In the genomic region with DNA sequence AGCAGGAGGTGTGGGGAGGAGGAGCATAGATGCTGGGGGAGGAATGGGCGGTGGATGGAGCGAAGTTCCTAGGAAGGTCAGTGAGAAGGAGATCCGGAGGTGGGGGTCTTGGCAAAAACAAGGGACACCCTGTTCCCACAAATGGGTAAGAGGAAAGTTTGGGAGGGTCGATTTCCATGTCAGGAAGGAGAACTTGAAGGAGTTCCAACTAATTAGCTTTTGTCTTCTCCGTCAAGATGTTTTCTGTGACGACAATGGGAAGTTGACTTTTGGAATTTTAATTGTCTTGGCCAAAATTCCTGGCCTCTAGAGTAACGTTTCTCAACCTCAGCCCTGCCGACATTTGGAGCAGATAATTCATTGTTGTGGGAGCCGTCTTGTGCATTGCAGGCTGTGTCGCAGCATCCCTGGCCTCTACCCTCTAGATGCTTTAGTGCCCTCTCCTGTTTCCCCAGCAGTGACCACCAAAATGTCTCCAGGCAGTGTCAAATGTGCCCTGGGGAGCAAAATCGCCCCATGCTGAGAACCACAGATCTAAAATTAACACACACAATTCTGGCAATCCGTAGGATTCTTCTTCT, we compare ENCODE assay signal across 1 cellular context.
TF ChIP-seq lines count a peak whose summit lies in the region.

No MANE protein-coding gene starts in this region.

TF ChIP-seq in HCT116, 20 proteins besides CTCF, POLR2A, EP300 and RAD21 (continued from another document):
- TF ChIP-seq, protein P1, sequence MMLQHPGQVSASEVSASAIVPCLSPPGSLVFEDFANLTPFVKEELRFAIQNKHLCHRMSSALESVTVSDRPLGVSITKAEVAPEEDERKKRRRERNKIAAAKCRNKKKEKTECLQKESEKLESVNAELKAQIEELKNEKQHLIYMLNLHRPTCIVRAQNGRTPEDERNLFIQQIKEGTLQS (IDR thresholded peaks at IDR 0.05), result no peak
- TF ChIP-seq ZNF274 (IDR thresholded peaks at IDR 0.05; ENCODE audit: low read depth, low read length) (no peak), POLR2AphosphoS5 (IDR thresholded peaks at IDR 0.05; ENCODE audit: low read depth, low read length) (no peak), SRF (IDR thresholded peaks at IDR 0.05; ENCODE audit: low read depth) (no peak), REST (IDR thresholded peaks at IDR 0.05; ENCODE audit: low read depth) (no peak), FOSL1 (IDR thresholded peaks at IDR 0.05; ENCODE audit: low read depth) (no peak), EGR1 (IDR thresholded peaks at IDR 0.05; ENCODE audit: low read depth) (no peak), ZFX (IDR thresholded peaks at IDR 0.05) (no peak), SP1 (IDR thresholded peaks at IDR 0.05; ENCODE audit: low read depth) (no peak), CBX3 (IDR thresholded peaks at IDR 0.05; ENCODE audit: low read depth) (no peak)
- TF ChIP-seq, protein P2, sequence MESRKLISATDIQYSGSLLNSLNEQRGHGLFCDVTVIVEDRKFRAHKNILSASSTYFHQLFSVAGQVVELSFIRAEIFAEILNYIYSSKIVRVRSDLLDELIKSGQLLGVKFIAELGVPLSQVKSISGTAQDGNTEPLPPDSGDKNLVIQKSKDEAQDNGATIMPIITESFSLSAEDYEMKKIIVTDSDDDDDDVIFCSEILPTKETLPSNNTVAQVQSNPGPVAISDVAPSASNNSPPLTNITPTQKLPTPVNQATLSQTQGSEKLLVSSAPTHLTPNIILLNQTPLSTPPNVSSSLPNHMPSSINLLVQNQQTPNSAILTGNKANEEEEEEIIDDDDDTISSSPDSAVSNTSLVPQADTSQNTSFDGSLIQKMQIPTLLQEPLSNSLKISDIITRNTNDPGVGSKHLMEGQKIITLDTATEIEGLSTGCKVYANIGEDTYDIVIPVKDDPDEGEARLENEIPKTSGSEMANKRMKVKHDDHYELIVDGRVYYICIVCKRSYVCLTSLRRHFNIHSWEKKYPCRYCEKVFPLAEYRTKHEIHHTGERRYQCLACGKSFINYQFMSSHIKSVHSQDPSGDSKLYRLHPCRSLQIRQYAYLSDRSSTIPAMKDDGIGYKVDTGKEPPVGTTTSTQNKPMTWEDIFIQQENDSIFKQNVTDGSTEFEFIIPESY (IDR thresholded peaks at IDR 0.05; ENCODE audit: extremely low read depth, insufficient replicate concordance, low read length), result no peak
